Comparison of ENCODE assay signal across 16 cellular contexts in the genomic region with DNA sequence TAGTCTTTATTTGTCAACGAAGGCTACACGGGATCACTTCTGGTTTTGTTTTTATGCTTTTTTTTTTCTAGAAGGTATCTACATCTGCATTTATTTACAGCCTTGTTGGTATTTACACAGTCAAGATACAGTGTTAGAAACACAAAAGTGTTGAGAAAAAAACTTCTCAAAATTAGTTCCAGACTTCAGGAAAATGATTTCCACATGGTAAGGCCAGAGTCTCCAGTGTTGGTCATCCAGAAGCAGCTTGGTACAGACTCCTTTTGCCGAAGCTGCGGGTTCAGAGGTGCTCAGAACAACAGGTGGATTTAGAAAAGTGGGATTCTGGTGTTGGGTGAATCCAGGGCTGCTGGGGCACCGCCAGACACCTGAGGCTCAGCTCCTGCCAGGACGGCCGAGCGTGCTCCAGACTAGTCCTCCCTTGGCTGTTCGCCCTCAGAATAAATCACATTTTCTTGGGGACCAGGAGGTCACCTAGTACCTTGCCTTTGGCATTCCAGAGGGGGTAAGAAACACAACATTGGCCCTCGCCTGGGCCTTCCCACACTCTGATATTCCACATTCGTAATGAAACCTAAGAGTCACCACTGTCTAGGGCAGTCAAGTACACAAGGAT.
DNase-seq lines count a peak whose midpoint lies in the region; ATAC-seq and TF ChIP-seq lines count a peak whose summit lies in the region.
"Had no signal": no experiment of that assay in that cellular context is flagged by ENCODE, and none has a peak within 500 bp of the region (broad histone marks: within the 10 kb centered on the region; RNA-seq: fewer than 3 reads in every experiment).

No MANE protein-coding gene starts in this region.

- no peak overlapping the region for H3K4me2 ChIP-seq in GM23248 (ENCODE audit: unreplicated experiment)
- H3K4me2 ChIP-seq: BLaER1 treated with 17β-estradiol and CSF1 and Interleukin-3, amounts not matched to agents 10 nM and 100 nM had no signal

- in situ Hi-C loops in GM23248 (cut with MboI): no loop called here

- no peaks in the 10 kb centered on the region for H3F3A ChIP-seq in GM23248 (ENCODE audit: insufficient read depth)

- no peaks in the 10 kb centered on the region for H3K36me3 Mint-ChIP-seq in activated CD4-positive, alpha-beta T cell treated with anti-CD3 and anti-CD28 coated beads for 36 hours (ENCODE audit: low read depth)
- peaks cover 28% of the 10 kb centered on the region for H3K36me3 Mint-ChIP-seq in nephron progenitor cell (ENCODE audit: low read depth)
- no peaks in the 10 kb centered on the region for H3K36me3 Mint-ChIP-seq in activated naive CD4-positive, alpha-beta T cell treated with anti-CD3 and anti-CD28 coated beads, Interleukin-2, amount 10 ng/mL, durations not matched to agents 7 days and 5 days

- ATAC-seq in activated CD4-positive, alpha-beta T cell treated with anti-CD3 and anti-CD28 coated beads for 36 hours: peak; percentile 34
- ATAC-seq in GM18867 (IDR thresholded peaks at IDR 0.05; ENCODE audit: unreplicated experiment): no peak

- intact Hi-C loops in activated CD4-positive, alpha-beta T cell treated with anti-CD3 and anti-CD28 coated beads for 36 hours (cut with DNase I, micrococcal nuclease): no loop called here

- H3K9ac ChIP-seq in GM23248: no peak overlapping the region
- H3K9ac ChIP-seq: BLaER1 treated with 17β-estradiol and CSF1 and Interleukin-3, amounts not matched to agents 10 nM and 100 nM had no signal

- no peaks in the 10 kb centered on the region for H3K9me3 ChIP-seq in GM23248 (ENCODE audit: low read depth)
- H3K9me3 ChIP-seq: BLaER1 treated with 17β-estradiol and CSF1 and Interleukin-3, amounts not matched to agents 10 nM and 100 nM had no signal

- no peaks in the 10 kb centered on the region for H3K4me1 ChIP-seq in GM23248 (ENCODE audit: insufficient read depth)
- H3K4me1 ChIP-seq: BLaER1 treated with 17β-estradiol and CSF1 and Interleukin-3, amounts not matched to agents 10 nM and 100 nM had no signal

- peaks cover 40% of the 10 kb centered on the region for H3K4me1 Mint-ChIP-seq in activated CD4-positive, alpha-beta T cell treated with anti-CD3 and anti-CD28 coated beads for 36 hours
- peaks cover 50% of the 10 kb centered on the region for H3K4me1 Mint-ChIP-seq in nephron progenitor cell
- no peaks in the 10 kb centered on the region for H3K4me1 Mint-ChIP-seq in activated naive CD4-positive, alpha-beta T cell treated with anti-CD3 and anti-CD28 coated beads, Interleukin-2, amount 10 ng/mL, durations not matched to agents 7 days and 5 days

- H2AFZ ChIP-seq in GM23248: no peak overlapping the region

- no peaks in the 10 kb centered on the region for H3K9me3 Mint-ChIP-seq in activated CD4-positive, alpha-beta T cell treated with anti-CD3 and anti-CD28 coated beads for 36 hours (ENCODE audit: low read depth)
- H3K9me3 Mint-ChIP-seq in nephron progenitor cell: no peaks in the 10 kb centered on the region
- no peaks in the 10 kb centered on the region for H3K9me3 Mint-ChIP-seq in activated naive CD4-positive, alpha-beta T cell treated with anti-CD3 and anti-CD28 coated beads, Interleukin-2, amount 10 ng/mL, durations not matched to agents 7 days and 5 days

- no peaks in the 10 kb centered on the region for H3K36me3 ChIP-seq in GM23248 (ENCODE audit: low read depth)

- no peaks in the 10 kb centered on the region for H4K20me1 ChIP-seq in GM23248 (ENCODE audit: insufficient read depth)
- H4K20me1 ChIP-seq: BLaER1 treated with 17β-estradiol and CSF1 and Interleukin-3, amounts not matched to agents 10 nM and 100 nM had no signal

- no peaks in the 10 kb centered on the region for H3K79me2 ChIP-seq in GM23248 (ENCODE audit: insufficient read depth)

- H3K4me3 ChIP-seq in coronary artery (no peak overlapping the region), GM23248 (no peak overlapping the region)
- H3K4me3 ChIP-seq: BLaER1 treated with 17β-estradiol and CSF1 and Interleukin-3, amounts not matched to agents 10 nM and 100 nM had no signal

- no peak for DNase-seq in activated CD4-positive, alpha-beta T cell treated with anti-CD3 and anti-CD28 coated beads for 36 hours
- no peak for DNase-seq in activated CD4-positive, alpha-beta T cell treated with anti-CD3 and anti-CD28 coated beads, Interleukin-2, amount 50 U/mL, for 48 hours
- DNase-seq in D341Med (ENCODE audit: low spot score) (peak; percentile 12), coronary artery (ENCODE audit: low spot score) (peak; percentile 33), nephron progenitor cell (no peak), GM23248 (no peak)
- no peak for DNase-seq in activated naive CD4-positive, alpha-beta T cell treated with anti-CD3 and anti-CD28 coated beads, Interleukin-2, amount 10 ng/mL, durations not matched to agents 7 days and 5 days
- DNase-seq: DMS 273 treated with DMSO at 0.1 percent for 48 hours, MV-4-11, NCI-H1436, NCI-H2029 treated with DMSO at 0.1 percent for 48 hours, NCI-H524, SHP77 treated with DMSO at 0.1 percent for 48 hours had no signal

- 0 out of 2 replicates have a peak, but pooled peaks cover 5% of the 10 kb centered on the region for H3K27me3 ChIP-seq in GM23248 (replicated peaks; ENCODE audit: insufficient read depth)
- H3K27me3 ChIP-seq: BLaER1 treated with 17β-estradiol and CSF1 and Interleukin-3, amounts not matched to agents 10 nM and 100 nM had no signal

- no peaks in the 10 kb centered on the region for H3K9me2 ChIP-seq in GM23248 (ENCODE audit: insufficient read depth)

- CTCF ChIA-PET in activated CD4-positive, alpha-beta T cell treated with anti-CD3 and anti-CD28 coated beads for 36 hours (lab: Charles Lee): interaction anchor here (0.6 to 1.9 kb wide), 3 partner anchors 8 to 308 kb away, joined by 3 to 9 read pairs (median 5); no protein-coding TSS in a partner anchor
- CTCF ChIA-PET in activated naive CD4-positive, alpha-beta T cell treated with anti-CD3 and anti-CD28 coated beads, Interleukin-2, amount 10 ng/mL, durations not matched to agents 7 days and 5 days (lab: Charles Lee): interaction anchor here (1.8 kb wide), 1 partner anchor 8 kb away, joined by 8 read pairs; no protein-coding TSS in a partner anchor

- POLR2A ChIA-PET in activated CD4-positive, alpha-beta T cell treated with anti-CD3 and anti-CD28 coated beads for 36 hours (lab: Charles Lee): no interaction called here

- H3K27ac ChIP-seq in coronary artery (no peak overlapping the region), GM23248 (no peak overlapping the region)
- H3K27ac ChIP-seq: 22Rv1; BLaER1 treated with 17β-estradiol and CSF1 and Interleukin-3, amounts not matched to agents 10 nM and 100 nM had no signal

- TF ChIP-seq CTCF in coronary artery (IDR thresholded peaks at IDR 0.05) (no peak), nephron progenitor cell (IDR thresholded peaks at IDR 0.05) (no peak)

- 20 to 23% methylated on average over 11 of the region's 11 CpGs for WGBS in GM23248 (ENCODE audit: low coverage in 1 of 2, low lambda C conversion rate in 2 of 2, missing lambda C conversion rate in 2 of 2), 2 experiments

- peak overlapping the region; percentile 20 for H3K27ac Mint-ChIP-seq in activated CD4-positive, alpha-beta T cell treated with anti-CD3 and anti-CD28 coated beads for 36 hours
- peak overlapping the region; percentile 88 for H3K27ac Mint-ChIP-seq in nephron progenitor cell
- H3K27ac Mint-ChIP-seq in activated naive CD4-positive, alpha-beta T cell treated with anti-CD3 and anti-CD28 coated beads, Interleukin-2, amount 10 ng/mL, durations not matched to agents 7 days and 5 days: no peak overlapping the region

- H3K27me3 Mint-ChIP-seq in activated CD4-positive, alpha-beta T cell treated with anti-CD3 and anti-CD28 coated beads for 36 hours: peaks cover 3% of the 10 kb centered on the region
- H3K27me3 Mint-ChIP-seq in nephron progenitor cell (ENCODE audit: low read depth, poor library complexity): peaks cover 9% of the 10 kb centered on the region
- H3K27me3 Mint-ChIP-seq in activated naive CD4-positive, alpha-beta T cell treated with anti-CD3 and anti-CD28 coated beads, Interleukin-2, amount 10 ng/mL, durations not matched to agents 7 days and 5 days: peaks cover 9% of the 10 kb centered on the region

- no peak overlapping the region for H3K4me3 Mint-ChIP-seq in activated CD4-positive, alpha-beta T cell treated with anti-CD3 and anti-CD28 coated beads for 36 hours
- H3K4me3 Mint-ChIP-seq in nephron progenitor cell: no peak overlapping the region
- no peak overlapping the region for H3K4me3 Mint-ChIP-seq in activated naive CD4-positive, alpha-beta T cell treated with anti-CD3 and anti-CD28 coated beads, Interleukin-2, amount 10 ng/mL, durations not matched to agents 7 days and 5 days

Comparison
In these comparisons a context has a peak if more than half of its experiments do, and no peak if none do; other contexts are left out.
1. DNase-seq: peak in D341Med (single experiment) and coronary artery (single experiment); none in activated CD4-positive, alpha-beta T cell treated with anti-CD3 and anti-CD28 coated beads for 36 hours (single experiment), activated CD4-positive, alpha-beta T cell treated with anti-CD3 and anti-CD28 coated beads, Interleukin-2, amount 50 U/mL, for 48 hours (0 of 2), nephron progenitor cell (single experiment), GM23248 (single experiment) and activated naive CD4-positive, alpha-beta T cell treated with anti-CD3 and anti-CD28 coated beads, Interleukin-2, amount 10 ng/mL, durations not matched to agents 7 days and 5 days (single experiment).